Comparison of ENCODE assay signal across 24 cellular contexts in the genomic region with DNA sequence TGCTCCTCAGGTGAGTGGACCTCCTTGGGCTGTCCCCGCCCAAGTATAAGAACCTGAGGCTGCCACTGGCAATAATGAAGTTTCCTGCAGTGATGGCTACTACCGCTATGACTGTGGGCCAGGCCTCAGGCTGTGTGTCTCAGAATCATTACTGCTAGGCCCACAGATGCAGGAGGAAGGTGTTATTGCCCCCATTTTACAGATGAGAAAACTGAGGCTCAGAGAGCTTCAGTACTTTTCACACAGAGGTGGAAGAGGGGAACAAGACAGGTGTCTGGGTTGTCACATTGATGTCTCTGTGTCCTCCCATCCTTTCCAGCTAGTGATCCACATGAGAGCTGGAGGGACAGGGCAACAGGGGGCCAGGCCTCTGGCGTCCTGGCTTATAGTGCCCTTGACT.
"Had no signal": no experiment of that assay in that cellular context is flagged by ENCODE, and none has a peak within 500 bp of the region (broad histone marks: within the 10 kb centered on the region; RNA-seq: fewer than 3 reads in every experiment).

No MANE protein-coding gene starts in this region.

- H3K4me3 Mint-ChIP-seq: mesothelial cell of epicardium had no signal

- H3K4me1 ChIP-seq: foreskin keratinocyte, lower lobe of right lung had no signal

- H3K9me3 ChIP-seq: esophagus muscularis mucosa, gastroesophageal sphincter, heart right ventricle, left lung, lower lobe of right lung, mucosa of descending colon had no signal

- DNase-seq: dermis blood vessel endothelial cell; dorsolateral prefrontal cortex; effector CD4-positive, alpha-beta T cell; effector memory CD4-positive, alpha-beta T cell; foreskin keratinocyte; glutamatergic neuron; head of caudate nucleus; heart right ventricle; hippocampal formation; left cardiac atrium; left lung; left ventricle myocardium superior; lower lobe of right lung; mesenchymal stem cell; mucosa of descending colon had no signal

- H3K4me3 ChIP-seq: coronary artery, dorsolateral prefrontal cortex, esophagus muscularis mucosa, gastroesophageal sphincter, heart right ventricle, left lung, lower lobe of right lung, mucosa of descending colon had no signal

- H3K36me3 ChIP-seq: esophagus muscularis mucosa, gastroesophageal sphincter, heart right ventricle, left lung, lower lobe of right lung had no signal

- H3K36me3 Mint-ChIP-seq: mesothelial cell of epicardium had no signal

- H3K27ac ChIP-seq: coronary artery, dorsolateral prefrontal cortex, esophagus muscularis mucosa, foreskin keratinocyte, gastroesophageal sphincter, heart right ventricle, left lung, lower lobe of right lung had no signal

- ATAC-seq: foreskin keratinocyte, gastroesophageal sphincter, heart right ventricle, left cardiac atrium, left lung, left ventricle myocardium superior, lower lobe of right lung, mucosa of descending colon had no signal

- H3K27me3 ChIP-seq: dorsolateral prefrontal cortex, esophagus muscularis mucosa, gastroesophageal sphincter, heart right ventricle, left lung had no signal

- H3K27ac Mint-ChIP-seq: mesothelial cell of epicardium had no signal

- H3K9me3 Mint-ChIP-seq: mesothelial cell of epicardium had no signal

- FAIRE-seq: colon, endothelial cell of umbilical vein, frontal cortex, islet of Langerhans, keratinocyte had no signal
